24 cellular contexts compared by ENCODE assay signal in the genomic region with DNA sequence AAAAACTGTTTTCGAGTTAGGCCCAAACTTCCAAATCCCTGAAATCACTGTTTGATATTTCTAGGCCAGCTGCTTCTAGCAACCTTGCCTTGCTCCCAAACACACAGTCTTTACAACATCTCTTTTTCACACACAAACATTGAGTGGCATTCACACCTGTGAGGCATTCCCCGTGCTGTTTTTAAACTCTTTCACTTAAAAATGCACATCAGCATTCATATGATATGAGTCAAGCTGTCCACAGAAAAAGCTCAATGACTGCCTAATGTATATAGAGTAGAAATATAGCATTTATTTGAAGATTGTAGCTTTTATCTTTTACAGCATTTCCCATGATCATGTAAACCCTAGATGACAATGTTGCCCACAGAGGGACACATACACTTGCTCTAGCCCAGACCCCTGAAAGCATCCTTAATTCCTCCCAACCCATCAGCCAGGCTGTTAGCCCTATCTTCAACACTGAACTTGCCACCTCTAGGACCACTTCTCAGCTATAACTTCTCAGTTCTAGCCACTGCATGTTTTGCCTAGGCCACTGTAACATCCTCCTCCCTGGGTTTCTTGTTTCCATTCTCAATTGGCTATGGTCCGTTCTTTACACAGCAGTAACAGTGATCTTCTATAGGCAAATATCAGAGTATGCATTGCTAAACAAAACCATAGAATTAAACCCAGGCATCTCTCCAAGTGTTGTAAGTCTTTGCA.
"Had no signal": no experiment of that assay in that cellular context is flagged by ENCODE, and none has a peak within 500 bp of the region (broad histone marks: within the 10 kb centered on the region; RNA-seq: fewer than 3 reads in every experiment).

No MANE protein-coding gene starts in this region.

- H3K27ac ChIP-seq: dorsolateral prefrontal cortex, hepatocyte, left ventricle myocardium inferior, lower lobe of right lung, psoas muscle, right lobe of liver, spleen, tibial nerve, upper lobe of right lung, vagina had no signal

- H3K36me3 Mint-ChIP-seq: memory B cell; mesothelial cell of epicardium; natural killer cell treated with Interleukin-12 subunit alpha and Interleukin-12 subunit beta and Interleukin-15 and Interleukin-18, amount 100 ng/mL, for 72 hours; stimulated activated memory B cell treated with anti-CD40 and anti-IgM and Interleukin-4, amounts not matched to agents 10 μg/mL and 1 μg/mL and 100 μg/mL, for 72 hours had no signal

- H3K4me1 ChIP-seq: left ventricle myocardium inferior, lower lobe of right lung, psoas muscle, right lobe of liver, spleen, tibial nerve, upper lobe of right lung, vagina had no signal

- H3K9me3 Mint-ChIP-seq: memory B cell; stimulated activated memory B cell treated with anti-CD40 and anti-IgM and Interleukin-4, amounts not matched to agents 10 μg/mL and 1 μg/mL and 100 μg/mL, for 72 hours had no signal

- H3K36me3 ChIP-seq: left ventricle myocardium inferior, lower lobe of right lung, right lobe of liver, spleen, tibial nerve, upper lobe of right lung, vagina had no signal

- DNase-seq: dorsolateral prefrontal cortex; effector CD8-positive, alpha-beta T cell; foreskin melanocyte; head of caudate nucleus; kidney; left cardiac atrium; left ventricle myocardium inferior; lower lobe of right lung; psoas muscle; retina; right lobe of liver; spleen; stimulated activated CD4-positive, alpha-beta T cell treated with anti-CD3 and anti-CD28 coated beads, Interleukin-15, amount 100 ng/mL, for 24 hours; stimulated activated CD4-positive, alpha-beta T cell treated with anti-CD3 and anti-CD28 coated beads, Interleukin-1b, Interleukin-23, amount 100 ng/mL, for 48 hours; stimulated activated CD4-positive, alpha-beta T cell treated with anti-CD3 and anti-CD28 coated beads, Interleukin-4, amount 100 ng/mL, for 24 hours; upper lobe of right lung had no signal

- H3K9me3 ChIP-seq: lower lobe of right lung, psoas muscle, right lobe of liver, upper lobe of right lung, vagina had no signal

- H2AFZ ChIP-seq: hepatocyte had no signal

- H3K27me3 ChIP-seq: dorsolateral prefrontal cortex, hepatocyte, right lobe of liver, spleen, tibial nerve, upper lobe of right lung, vagina had no signal

- H3K27me3 Mint-ChIP-seq: memory B cell; natural killer cell treated with Interleukin-12 subunit alpha and Interleukin-12 subunit beta and Interleukin-15 and Interleukin-18, amount 100 ng/mL, for 72 hours; stimulated activated memory B cell treated with anti-CD40 and anti-IgM and Interleukin-4, amounts not matched to agents 10 μg/mL and 1 μg/mL and 100 μg/mL, for 72 hours; stimulated activated naive CD8-positive, alpha-beta T cell treated with anti-CD3 and anti-CD28 coated beads, Interleukin-15, Interleukin-2, amounts not matched to agents 100 ng/mL and 50 ng/mL, for 24 hours had no signal

- ATAC-seq: left cardiac atrium; natural killer cell treated with Interleukin-12 subunit alpha and Interleukin-12 subunit beta and Interleukin-15 and Interleukin-18, amount 100 ng/mL, for 72 hours; psoas muscle; right lobe of liver; stimulated activated memory B cell treated with anti-CD40 and anti-IgM and Interleukin-4, amounts not matched to agents 10 μg/mL and 1 μg/mL and 100 μg/mL, for 72 hours; upper lobe of right lung had no signal

- H3K27ac Mint-ChIP-seq: memory B cell; mesothelial cell of epicardium; natural killer cell treated with Interleukin-12 subunit alpha and Interleukin-12 subunit beta and Interleukin-15 and Interleukin-18, amount 100 ng/mL, for 72 hours; stimulated activated memory B cell treated with anti-CD40 and anti-IgM and Interleukin-4, amounts not matched to agents 10 μg/mL and 1 μg/mL and 100 μg/mL, for 72 hours; stimulated activated naive CD8-positive, alpha-beta T cell treated with anti-CD3 and anti-CD28 coated beads, Interleukin-15, Interleukin-2, amounts not matched to agents 100 ng/mL and 50 ng/mL, for 24 hours had no signal

- H3K4me1 Mint-ChIP-seq: memory B cell; mesothelial cell of epicardium; stimulated activated memory B cell treated with anti-CD40 and anti-IgM and Interleukin-4, amounts not matched to agents 10 μg/mL and 1 μg/mL and 100 μg/mL, for 72 hours had no signal

- H3K4me3 Mint-ChIP-seq: memory B cell; mesothelial cell of epicardium; natural killer cell treated with Interleukin-12 subunit alpha and Interleukin-12 subunit beta and Interleukin-15 and Interleukin-18, amount 100 ng/mL, for 72 hours; stimulated activated memory B cell treated with anti-CD40 and anti-IgM and Interleukin-4, amounts not matched to agents 10 μg/mL and 1 μg/mL and 100 μg/mL, for 72 hours; stimulated activated naive CD8-positive, alpha-beta T cell treated with anti-CD3 and anti-CD28 coated beads, Interleukin-15, Interleukin-2, amounts not matched to agents 100 ng/mL and 50 ng/mL, for 24 hours had no signal

- H3K79me2 ChIP-seq: hepatocyte had no signal

- H3K4me2 ChIP-seq: hepatocyte had no signal

- H3K4me3 ChIP-seq: dorsolateral prefrontal cortex, hepatocyte, left ventricle myocardium inferior, lower lobe of right lung, psoas muscle, right lobe of liver, spleen, tibial nerve, upper lobe of right lung, vagina had no signal
